1 cellular context compared by ENCODE assay signal in genomic region chrX:48715066-48715465, GRCh38.
TF ChIP-seq lines count a peak whose summit lies in the region.

No MANE protein-coding gene starts in this region.

TF ChIP-seq in IMR-90, 13 proteins besides CTCF, POLR2A, EP300 and RAD21 (continued from another document):
- TF ChIP-seq USF2 (IDR thresholded peaks at IDR 0.05; ENCODE audit: low read depth, low read length): no peak
- TF ChIP-seq FOS (IDR thresholded peaks at IDR 0.05; ENCODE audit: low read depth, low read length): no peak
- no peak for TF ChIP-seq MAFK (IDR thresholded peaks at IDR 0.05; ENCODE audit: low read depth, low read length)
- no peak for TF ChIP-seq RFX5 (IDR thresholded peaks at IDR 0.05; ENCODE audit: low read depth, low read length)
- no peak for TF ChIP-seq NFE2L2 (IDR thresholded peaks at IDR 0.05; ENCODE audit: low read depth, low read length)
- TF ChIP-seq ELK1 (IDR thresholded peaks at IDR 0.05; ENCODE audit: borderline replicate concordance, low read depth, low read length): no peak
- TF ChIP-seq CEBPB (IDR thresholded peaks at IDR 0.05; ENCODE audit: low read depth, low read length): no peak
- TF ChIP-seq SMC3 (IDR thresholded peaks at IDR 0.05; ENCODE audit: low read depth, low read length): no peak
